ENCODE assay signal across 17 cellular contexts in the genomic region with DNA sequence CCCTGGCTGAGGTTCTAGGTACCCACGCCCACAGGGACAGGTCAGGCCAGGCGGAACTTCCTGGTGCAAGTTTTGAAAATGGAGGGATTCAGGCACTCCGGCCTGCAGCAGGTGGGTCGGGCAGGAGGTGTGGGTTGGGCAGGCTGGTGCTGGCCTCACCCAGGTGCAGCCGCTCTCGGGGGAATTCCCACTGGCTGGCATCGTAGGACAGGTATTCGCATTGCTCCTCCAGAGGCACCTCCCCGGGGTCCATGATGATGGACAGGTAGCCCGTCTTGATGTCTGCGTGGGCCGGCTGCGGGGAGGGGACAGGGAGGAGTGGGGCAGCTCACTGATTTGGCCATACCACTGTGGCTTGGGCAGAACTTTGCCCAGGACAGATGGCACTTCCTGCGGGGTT. TPM values are rescaled to one million over a fixed set of nuclear protein-coding genes. Genes with fewer than 3 reads are reported as not detected.
A peak's percentile ranks its signal among the peaks of the same experiment; 100 is the strongest.
DNase-seq lines count a peak whose midpoint lies in the region; ATAC-seq and TF ChIP-seq lines count a peak whose summit lies in the region.
"Had no signal": no experiment of that assay in that cellular context is flagged by ENCODE, and none has a peak within 500 bp of the region (broad histone marks: within the 10 kb centered on the region; RNA-seq: fewer than 3 reads in every experiment).

No MANE protein-coding gene starts in this region.

- DNase-seq in CD8-positive, alpha-beta T cell = no peak
- DNase-seq in endothelial cell (ENCODE audit: low spot score) = no peak
- no peak for DNase-seq in neural crest cell (ENCODE audit: low read depth, low spot score)
- DNase-seq in aorta = no peak
- DNase-seq in activated naive CD4-positive, alpha-beta T cell treated with anti-CD3 and anti-CD28 coated beads, Interleukin-2, amount 50 U/mL, for 72 hours (ENCODE audit: low spot score in 2 of 2) = no peak
- DNase-seq in activated CD4-positive, alpha-beta T cell treated with anti-CD3 and anti-CD28 coated beads, Interleukin-2, amount 50 U/mL, for 4 hours = no peak
- DNase-seq: 8988T; Caco-2; CD8-positive, alpha-beta memory T cell; GOT3; H9; IMR-90 had no signal

- H3K9me3 Mint-ChIP-seq in CD8-positive, alpha-beta T cell = no peaks in the 10 kb centered on the region
- H3K9me3 Mint-ChIP-seq in endothelial cell (ENCODE audit: unreplicated experiment) (no peaks in the 10 kb centered on the region), neural crest cell (no peaks in the 10 kb centered on the region)
- H3K9me3 Mint-ChIP-seq in activated naive CD4-positive, alpha-beta T cell treated with anti-CD3 and anti-CD28 coated beads, Interleukin-2, amount 50 U/mL, for 72 hours = no peaks in the 10 kb centered on the region
- H3K9me3 Mint-ChIP-seq: CD8-positive, alpha-beta memory T cell; H9 had no signal

- WGBS in aorta, 2 donors = 88 to 93% methylated on average over 14 of the region's 14 CpGs

- ATAC-seq in CD8-positive, alpha-beta T cell = no peak
- ATAC-seq in aorta (ENCODE audit: low FRiP score) (peak; percentile 23), GM21381 (IDR thresholded peaks at IDR 0.05; ENCODE audit: unreplicated experiment) (no peak)
- ATAC-seq in activated naive CD4-positive, alpha-beta T cell treated with anti-CD3 and anti-CD28 coated beads, Interleukin-2, amount 50 U/mL, for 72 hours = no peak

- H3K36me3 ChIP-seq in CD8-positive, alpha-beta T cell (ENCODE audit: insufficient read depth, low read length) = no peaks in the 10 kb centered on the region
- H3K36me3 ChIP-seq in aorta (ENCODE audit: control insufficient read depth in 1 of 2, insufficient read depth in 2 of 2, low read length in 1 of 2) = no peaks in the 10 kb centered on the region
- H3K36me3 ChIP-seq: BLaER1 had no signal

- H3K4me1 Mint-ChIP-seq in CD8-positive, alpha-beta T cell (ENCODE audit: low read depth) = peaks cover 20% of the 10 kb centered on the region
- peaks cover 33% of the 10 kb centered on the region for H3K4me1 Mint-ChIP-seq in endothelial cell (ENCODE audit: unreplicated experiment)
- peaks cover 5% of the 10 kb centered on the region for H3K4me1 Mint-ChIP-seq in neural crest cell

- H3K36me3 Mint-ChIP-seq in CD8-positive, alpha-beta T cell = no peaks in the 10 kb centered on the region
- H3K36me3 Mint-ChIP-seq in endothelial cell (ENCODE audit: low read depth, unreplicated experiment) (peaks cover 43% of the 10 kb centered on the region), neural crest cell (ENCODE audit: low read depth) (no peaks in the 10 kb centered on the region)
- H3K36me3 Mint-ChIP-seq in activated naive CD4-positive, alpha-beta T cell treated with anti-CD3 and anti-CD28 coated beads, Interleukin-2, amount 50 U/mL, for 72 hours = no peaks in the 10 kb centered on the region
- H3K36me3 Mint-ChIP-seq: CD14-positive monocyte had no signal

- H3K4me3 ChIP-seq in CD8-positive, alpha-beta T cell (ENCODE audit: low read depth, low read length) = no peak overlapping the region
- H3K4me3 ChIP-seq in aorta (ENCODE audit: low read length in 2 of 2) = no peak overlapping the region
- H3K4me3 ChIP-seq: BLaER1 had no signal

- no peak overlapping the region for H3K27ac ChIP-seq in CD8-positive, alpha-beta T cell (ENCODE audit: low read depth, low read length)
- no peak overlapping the region for H3K27ac ChIP-seq in aorta (ENCODE audit: low read depth in 1 of 2, low read length in 2 of 2)
- H3K27ac ChIP-seq: BLaER1 had no signal

- no peaks in the 10 kb centered on the region for H3K9me3 ChIP-seq in CD8-positive, alpha-beta T cell (ENCODE audit: low read length)
- no peaks in the 10 kb centered on the region for H3K9me3 ChIP-seq in aorta (ENCODE audit: control insufficient read depth, low read length)
- H3K9me3 ChIP-seq: BLaER1, Caco-2 had no signal

- no peaks in the 10 kb centered on the region for H3K27me3 Mint-ChIP-seq in CD8-positive, alpha-beta T cell (ENCODE audit: low read depth)
- H3K27me3 Mint-ChIP-seq in endothelial cell (ENCODE audit: unreplicated experiment) = peaks cover 40% of the 10 kb centered on the region
- H3K27me3 Mint-ChIP-seq in neural crest cell (ENCODE audit: low read depth) = peaks cover 4% of the 10 kb centered on the region

- TF ChIP-seq CTCF in CD8-positive, alpha-beta T cell (IDR thresholded peaks at IDR 0.05) = no peak
- TF ChIP-seq CTCF in endothelial cell (IDR thresholded peaks at IDR 0.05; ENCODE audit: unreplicated experiment) (no peak), neural crest cell (conservative IDR thresholded peaks at IDR 0.05) (no peak)

- CTCF ChIA-PET in CD8-positive, alpha-beta T cell (lab: Charles Lee) = interaction anchor here (0.7 to 1.2 kb wide), 3 partner anchors 50 to 100 kb away, joined by 3 read pairs; no protein-coding TSS in a partner anchor

- H3K4me3 Mint-ChIP-seq in CD8-positive, alpha-beta T cell = peak overlapping the region; percentile 11
- peak overlapping the region; percentile 62 for H3K4me3 Mint-ChIP-seq in endothelial cell (ENCODE audit: unreplicated experiment)
- H3K4me3 Mint-ChIP-seq in neural crest cell = peak overlapping the region; percentile 74

- POLR2A ChIA-PET in CD8-positive, alpha-beta T cell (lab: Charles Lee) = no interaction called here

- intact Hi-C loops in CD8-positive, alpha-beta T cell (cut with DNase I, micrococcal nuclease) = no loop called here
- intact Hi-C loops in aorta (cut with DNase I) = no loop called here

- no peak overlapping the region for H3K27ac Mint-ChIP-seq in CD8-positive, alpha-beta T cell
- H3K27ac Mint-ChIP-seq in endothelial cell (ENCODE audit: unreplicated experiment) = peak overlapping the region; percentile 48
- no peak overlapping the region for H3K27ac Mint-ChIP-seq in neural crest cell (ENCODE audit: unreplicated experiment)
- no peak overlapping the region for H3K27ac Mint-ChIP-seq in activated naive CD4-positive, alpha-beta T cell treated with anti-CD3 and anti-CD28 coated beads, Interleukin-2, amount 50 U/mL, for 72 hours
- H3K27ac Mint-ChIP-seq: CD8-positive, alpha-beta memory T cell; H9 had no signal

- H3K27me3 ChIP-seq in CD8-positive, alpha-beta T cell (ENCODE audit: insufficient read depth, low read length) = no peaks in the 10 kb centered on the region
- H3K27me3 ChIP-seq in aorta (ENCODE audit: control insufficient read depth in 1 of 2, insufficient read depth in 2 of 2, low read length in 1 of 2) = no peaks in the 10 kb centered on the region

- H3K4me1 ChIP-seq in CD8-positive, alpha-beta T cell (ENCODE audit: insufficient read depth, low read length) = peaks cover 16% of the 10 kb centered on the region
- H3K4me1 ChIP-seq in aorta (ENCODE audit: control insufficient read depth in 1 of 2, insufficient read depth in 2 of 2, low read length in 2 of 2) = no peaks in the 10 kb centered on the region
- H3K4me1 ChIP-seq: Caco-2 had no signal

RNA-seq across cellular contexts. Expression of a gene that starts 28.7 kb away (rescaled TPM):
- total RNA-seq in CD8-positive, alpha-beta T cell = not detected
- total RNA-seq in endothelial cell (ENCODE audit: unreplicated experiment) (5.4 TPM), neural crest cell (not detected in 2 replicates), aorta (not detected)
- polyA plus RNA-seq in aorta = 1 to 10 TPM in 1 of 2 donors, not detected in 1; 2.0 TPM
- total RNA-seq in activated naive CD4-positive, alpha-beta T cell treated with anti-CD3 and anti-CD28 coated beads, Interleukin-2, amount 50 U/mL, for 72 hours = not detected
- total RNA-seq: A673, Caco-2, H9, IMR-90 had no signal
- polyA plus RNA-seq: AG04450, IMR-90 had no signal

RNA-seq across cellular contexts. Expression of a gene that starts 29.4 kb away (rescaled TPM):
- 10 to 100 TPM; 11.1 to 13.3 TPM for total RNA-seq in CD8-positive, alpha-beta T cell
- total RNA-seq in endothelial cell (ENCODE audit: unreplicated experiment) (541 TPM), neural crest cell (13.1 and 15.7 TPM in 2 replicates), aorta (10 to 100 TPM; 13.7 to 22.1 TPM)
- 1 to 10 TPM in 1 of 2 donors, under 1 TPM in 1; 0.13 to 1.6 TPM for polyA plus RNA-seq in aorta
- 1 to 10 TPM in 1 of 2 donors, under 1 TPM in 1; 0.98 to 2.6 TPM for total RNA-seq in activated naive CD4-positive, alpha-beta T cell treated with anti-CD3 and anti-CD28 coated beads, Interleukin-2, amount 50 U/mL, for 72 hours
- total RNA-seq: Caco-2 had no signal
- polyA plus RNA-seq: AG04450, CD14-positive monocyte had no signal

Comparison
In these comparisons a context has a peak if more than half of its experiments do, and no peak if none do; other contexts are left out.
1. H3K4me3 Mint-ChIP-seq: peak in every context shown above with its lines; median percentile 74 in neural crest cell; 62 in endothelial cell; 11 in CD8-positive, alpha-beta T cell.
2. RNA of a gene that starts 29.4 kb away (total RNA-seq): 541 TPM in endothelial cell (single experiment); 13.7 to 22.1 TPM in aorta, 11.1 to 13.3 TPM in CD8-positive, alpha-beta T cell, 13.1 to 15.7 TPM in neural crest cell and 0.98 to 2.6 TPM in activated naive CD4-positive, alpha-beta T cell treated with anti-CD3 and anti-CD28 coated beads, Interleukin-2, amount 50 U/mL, for 72 hours; every median in the first group is over 10 times any median in the second.